8 cellular contexts compared by ENCODE assay signal in genomic region chr1:11692899-11693590, GRCh38. TPM values are rescaled to one million over a fixed set of nuclear protein-coding genes. Genes with fewer than 3 reads are reported as not detected.
DNase-seq lines count a peak whose midpoint lies in the region; ATAC-seq and TF ChIP-seq lines count a peak whose summit lies in the region.

No MANE protein-coding gene starts in this region.

- H3F3A ChIP-seq in GM23338 (replicated peaks; ENCODE audit: low read depth), result peaks cover 16% of the 10 kb centered on the region

- no peak overlapping the region for H2AK5ac ChIP-seq in mesendoderm (ENCODE audit: low read length)

- no peaks in the 10 kb centered on the region for H3K36me3 ChIP-seq in GM23338 (ENCODE audit: insufficient read depth)
- H3K36me3 ChIP-seq in mesendoderm (ENCODE audit: control insufficient read depth, insufficient read depth, low read length), result no peaks in the 10 kb centered on the region
- H3K36me3 ChIP-seq in prostate gland, result no peaks in the 10 kb centered on the region

- H3K79me1 ChIP-seq in mesendoderm (ENCODE audit: low read length), result no peaks in the 10 kb centered on the region

- no peak overlapping the region for H3K4ac ChIP-seq in mesendoderm (ENCODE audit: low read depth, low read length)

- no peak overlapping the region for H2BK15ac ChIP-seq in mesendoderm (replicated peaks; ENCODE audit: low read depth)

- no peak overlapping the region for H2BK120ac ChIP-seq in mesendoderm (ENCODE audit: low read depth, low read length)

- intact Hi-C loops in prostate gland (cut with DNase I), result no loop called here

- H3K9me3 Mint-ChIP-seq in GM23338, result peaks cover 3% of the 10 kb centered on the region; the same call in 2 of the 3 replicates

- no peaks in the 10 kb centered on the region for H3K27me3 ChIP-seq in GM23338 (ENCODE audit: insufficient read depth)
- no peaks in the 10 kb centered on the region for H3K27me3 ChIP-seq in mesendoderm (ENCODE audit: insufficient read depth, low read length, poor library complexity)
- H3K27me3 ChIP-seq in prostate gland (replicated peaks; ENCODE audit: insufficient read depth), result no peaks in the 10 kb centered on the region

- H3K79me2 ChIP-seq in GM23338 (replicated peaks; ENCODE audit: insufficient read depth) (peaks cover 75% of the 10 kb centered on the region), mesendoderm (ENCODE audit: control insufficient read depth, insufficient read depth, low read length) (peaks cover 9% of the 10 kb centered on the region)

- TF ChIP-seq CTCF in GM23338 (conservative IDR thresholded peaks at IDR 0.05; ENCODE audit: low read depth in 2 of 2) (no peak), astrocyte of the cerebellum (IDR thresholded peaks at IDR 0.05; ENCODE audit: low read depth, low read length, missing control alignments) (no peak), prostate gland (IDR thresholded peaks at IDR 0.05) (no peak)

- H2BK5ac ChIP-seq in mesendoderm (ENCODE audit: low read length), result no peak overlapping the region

- H3K9me3 ChIP-seq in prostate gland, result no peaks in the 10 kb centered on the region

- no peaks in the 10 kb centered on the region; the same call in none of the 2 replicates for H4K20me1 ChIP-seq in GM23338 (replicated peaks; ENCODE audit: insufficient read depth)

- peaks cover 22% of the 10 kb centered on the region for H3K27me3 Mint-ChIP-seq in GM23338 (ENCODE audit: insufficient read depth, low read depth, poor library complexity)

- no peak for TF ChIP-seq POLR2A in prostate gland (IDR thresholded peaks at IDR 0.05)

- H3K4me3 Mint-ChIP-seq in GM23338, result peak overlapping the region; percentile 91

- H3K9me2 ChIP-seq in GM23338 (ENCODE audit: insufficient read depth), result no peaks in the 10 kb centered on the region

- H3K27ac ChIP-seq in GM23338 (ENCODE audit: low read depth), result no peak overlapping the region
- no peak overlapping the region for H3K27ac ChIP-seq in mesendoderm (ENCODE audit: low read depth, low read length)
- H3K27ac ChIP-seq in prostate gland, result no peak overlapping the region

- H3K23ac ChIP-seq in mesendoderm (ENCODE audit: low read length), result no peak overlapping the region

- no peak overlapping the region for H3K27ac Mint-ChIP-seq in GM23338

- H3K4me2 ChIP-seq in GM23338, result peak overlapping the region; percentile 97
- H3K4me2 ChIP-seq in mesendoderm (ENCODE audit: low read length), result peak overlapping the region; percentile 58

- H3K4me1 ChIP-seq in GM23338 (ENCODE audit: insufficient read depth) (peaks cover 39% of the 10 kb centered on the region), mesendoderm (ENCODE audit: control insufficient read depth, low read depth, low read length) (peaks cover 3% of the 10 kb centered on the region), prostate gland (replicated peaks) (peaks cover 6% of the 10 kb centered on the region)

- no peak for DNase-seq in GM23338 (ENCODE audit: low spot score)
- DNase-seq in RPMI8226, result peak; percentile 76
- peak; percentile 77 for DNase-seq in astrocyte of the cerebellum (ENCODE audit: low read depth)
- DNase-seq in mesendoderm, result no peak
- DNase-seq in prostate gland (ENCODE audit: low spot score), result no peak
- DNase-seq in SHP77 treated with DMSO at 0.1 percent for 48 hours (lab: John Stamatoyannopoulos, UW), result no peak
- DNase-seq in NCI-H2081 treated with DMSO at 0.1 percent for 48 hours (lab: John Stamatoyannopoulos, UW), result no peak

- H3K36me3 Mint-ChIP-seq in GM23338 (ENCODE audit: low read depth), result peaks cover 12% of the 10 kb centered on the region; the same call in 2 of the 3 replicates

- H3K4me3 ChIP-seq in GM23338 (peak overlapping the region; percentile 94), astrocyte of the cerebellum (ENCODE audit: low read depth, low read length) (peak overlapping the region; percentile 38), mesendoderm (ENCODE audit: low read length) (no peak overlapping the region), prostate gland (no peak overlapping the region)

- WGBS in mesendoderm (ENCODE audit: extremely low coverage, insufficient coverage, low lambda C conversion rate), result no CpG with 5 or more reads among the region's 7 CpGs
- 24% methylated on average over 7 of the region's 7 CpGs for WGBS in prostate gland

- no peak overlapping the region for H4K5ac ChIP-seq in mesendoderm (ENCODE audit: low read length)

- peak overlapping the region; percentile 57 for H3K9ac ChIP-seq in mesendoderm (ENCODE audit: low read length)

- H3K56ac ChIP-seq in mesendoderm (ENCODE audit: low read length), result peak overlapping the region; percentile 96

- H3K18ac ChIP-seq in mesendoderm (ENCODE audit: low read length), result no peak overlapping the region

- H3K4me1 Mint-ChIP-seq in GM23338, result peaks cover 39% of the 10 kb centered on the region

- ATAC-seq in GM23338 (no peak), HG02852 (IDR thresholded peaks at IDR 0.05; ENCODE audit: unreplicated experiment) (no peak)

- in situ Hi-C loops in astrocyte of the cerebellum (cut with HindIII; ENCODE audit: low sequenced_read_pairs), result no loop called here

- H2AFZ ChIP-seq in GM23338, result no peak overlapping the region

- no peak overlapping the region for H4K8ac ChIP-seq in mesendoderm (ENCODE audit: low read depth, low read length)

TF ChIP-seq in GM23338, 12 proteins besides CTCF, POLR2A, EP300 and RAD21 (continues in another document):
- TF ChIP-seq JUNB (IDR thresholded peaks at IDR 0.05; ENCODE audit: unreplicated experiment), result no peak

RNA-seq across cellular contexts. Expression of gene DRAXIN, which starts 1.5 kb away (rescaled TPM):
- 22.6 and 23.0 TPM in 2 replicates for total RNA-seq in GM23338 (2014; rRNA removed; shearing (Covaris generic))
- 7.4 and 7.6 TPM in 2 replicates for polyA plus RNA-seq in GM23338 (2016; fragmentation: Nextera tagmentation; extraction: Ambion mirVana)
- polyA plus RNA-seq in mesendoderm (2013, experiment 1 of 2), result 5.6 TPM
- 5.8 TPM for polyA plus RNA-seq in mesendoderm (2013, experiment 2 of 2)
- under 1 TPM; 0.05 to 0.51 TPM for total RNA-seq in prostate gland

RNA-seq across cellular contexts. Expression of gene MAD2L2, which starts 12.1 kb away (rescaled TPM):
- 474 and 552 TPM in 2 replicates for total RNA-seq in GM23338 (2014; rRNA removed; shearing (Covaris generic))
- 478 and 498 TPM in 2 replicates for polyA plus RNA-seq in GM23338 (2016; fragmentation: Nextera tagmentation; extraction: Ambion mirVana)
- polyA plus RNA-seq in mesendoderm (2013, experiment 1 of 2), result 128 TPM
- 136 TPM for polyA plus RNA-seq in mesendoderm (2013, experiment 2 of 2)
- 10 to 100 TPM; 37.3 to 67.8 TPM for total RNA-seq in prostate gland

RNA-seq across cellular contexts. Expression of gene FBXO6, which starts 29.0 kb away (rescaled TPM):
- total RNA-seq in GM23338 (2014; rRNA removed; shearing (Covaris generic)), result 0.58 and 0.90 TPM in 2 replicates
- 0.40 and 0.89 TPM in 2 replicates for polyA plus RNA-seq in GM23338 (2016; fragmentation: Nextera tagmentation; extraction: Ambion mirVana)
- polyA plus RNA-seq in mesendoderm (2013, experiment 1 of 2), result 0.55 TPM
- 0.50 TPM for polyA plus RNA-seq in mesendoderm (2013, experiment 2 of 2)
- 10 to 100 TPM; 12.5 to 17.7 TPM for total RNA-seq in prostate gland

RNA-seq across cellular contexts. Expression of gene FBXO44, which starts 38.4 kb away (rescaled TPM):
- total RNA-seq in GM23338 (2014; rRNA removed; shearing (Covaris generic)), result 28.9 and 30.8 TPM in 2 replicates
- polyA plus RNA-seq in GM23338 (2016; fragmentation: Nextera tagmentation; extraction: Ambion mirVana), result 22.0 and 22.3 TPM in 2 replicates
- 8.0 TPM for polyA plus RNA-seq in mesendoderm (2013, experiment 1 of 2)
- polyA plus RNA-seq in mesendoderm (2013, experiment 2 of 2), result 8.6 TPM
- 10 to 100 TPM; 29.5 to 51.2 TPM for total RNA-seq in prostate gland

RNA-seq across cellular contexts. Expression of gene FBXO2, which starts 38.8 kb away (rescaled TPM):
- total RNA-seq in GM23338 (2014; rRNA removed; shearing (Covaris generic)), result 44.4 and 45.4 TPM in 2 replicates
- polyA plus RNA-seq in GM23338 (2016; fragmentation: Nextera tagmentation; extraction: Ambion mirVana), result 84.6 and 86.7 TPM in 2 replicates
- 9.6 TPM for polyA plus RNA-seq in mesendoderm (2013, experiment 1 of 2)
- 10.5 TPM for polyA plus RNA-seq in mesendoderm (2013, experiment 2 of 2)
- 10 to 100 TPM; 14.1 to 16.9 TPM for total RNA-seq in prostate gland

Comparison
In these comparisons a context has a peak if more than half of its experiments do, and no peak if none do; other contexts are left out.
1. DNase-seq: peak in RPMI8226 (single experiment) and astrocyte of the cerebellum (single experiment); none in GM23338 (single experiment), mesendoderm (single experiment), prostate gland (single experiment), SHP77 treated with DMSO at 0.1 percent for 48 hours (single experiment) and NCI-H2081 treated with DMSO at 0.1 percent for 48 hours (single experiment).
2. H3K4me3 ChIP-seq: peak in GM23338 (single experiment) and astrocyte of the cerebellum (single experiment); none in mesendoderm (single experiment) and prostate gland (0 of 2).
3. RNA of gene DRAXIN, which starts 1.5 kb away (total RNA-seq): 22.6 to 23.0 TPM in GM23338; 0.05 to 0.51 TPM in prostate gland; every median in the first group is over 10 times any median in the second.